In the genomic region with DNA sequence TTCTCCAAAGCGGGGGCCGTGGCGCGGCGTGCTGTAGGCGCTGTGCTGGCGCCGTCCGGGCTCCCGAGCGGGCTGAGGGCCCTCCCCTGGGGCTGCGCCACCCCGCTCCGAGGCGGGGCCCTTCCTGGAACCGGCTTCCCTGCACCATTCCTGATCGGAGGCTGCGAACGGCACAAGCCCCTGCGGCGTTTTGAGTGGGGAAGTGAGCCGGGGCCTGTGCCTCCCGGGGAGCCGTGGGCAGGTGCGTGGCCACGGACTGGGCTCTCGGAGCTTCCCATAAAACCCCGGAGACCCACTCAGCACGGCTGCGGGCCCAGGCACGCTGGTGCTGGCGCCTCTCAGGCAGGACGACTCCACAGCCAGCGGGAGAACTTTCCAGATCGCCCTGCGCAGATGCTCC, we compare ENCODE assay signal across 1 cellular context.
TF ChIP-seq lines count a peak whose summit lies in the region.

No MANE protein-coding gene starts in this region.

TF ChIP-seq in SK-N-SH, 30 proteins besides CTCF, POLR2A, EP300 and RAD21 (continued from another document):
- no peak for TF ChIP-seq GATA2 (CRISPR knock-in tag; IDR thresholded peaks at IDR 0.05)
